ENCODE assay signal across 9 cellular contexts in genomic region chr1:210597555-210598134, GRCh38.
A peak's percentile ranks its signal among the peaks of the same experiment; 100 is the strongest.
DNase-seq lines count a peak whose midpoint lies in the region; ATAC-seq, FAIRE-seq and TF ChIP-seq lines count a peak whose summit lies in the region.
"Had no signal": no experiment of that assay in that cellular context is flagged by ENCODE, and none has a peak within 500 bp of the region (broad histone marks: within the 10 kb centered on the region; RNA-seq: fewer than 3 reads in every experiment).

No MANE protein-coding gene starts in this region.

- peak; percentile 85 for FAIRE-seq in K562 (lab: Jason Lieb, UNC)

- in situ Hi-C loops in K562 (cut with MboI): loop anchor here (10.0 to 25.0 kb wide), 2 partner anchors 537 to 1065 kb away; partner anchors contain the start of gene KCNH1
- in situ Hi-C loops in HAP-1 (cut with MboI; ENCODE audit: low sequenced_read_pairs): loop anchor here (25.0 kb wide), 1 partner anchor 540 kb away; the partner anchor contains the start of gene KCNH1

- H3K79me2 ChIP-seq in K562 (ENCODE audit: control insufficient read depth, insufficient read depth, low read length): no peaks in the 10 kb centered on the region

- H3K27ac ChIP-seq in K562 (ENCODE audit: extremely low read depth, low read depth, low read length): peak overlapping the region; percentile 65; the same call in 2 of the 3 replicates

- no peak for TF ChIP-seq EP300 in K562 (IDR thresholded peaks at IDR 0.05; ENCODE audit: low read length)

- H3K27me3 ChIP-seq in K562 (ENCODE audit: control insufficient read depth in 2 of 2, insufficient read depth in 2 of 2, low read length in 2 of 2) (no peaks in the 10 kb centered on the region), HAP-1 (ENCODE audit: low read depth) (no peaks in the 10 kb centered on the region; the same call in 1 of the 2 replicates)

- CTCF ChIA-PET in K562 (lab: Yijun Ruan, JAX; ENCODE audit: low intra/inter-chr PET ratio): no interaction called here

- peaks cover 4% of the 10 kb centered on the region for H3K36me3 Mint-ChIP-seq in osteocyte (ENCODE audit: unreplicated experiment)

- H3K9me3 ChIP-seq in K562 (replicated peaks; ENCODE audit: control insufficient read depth, insufficient read depth, low read depth, low read length) (no peaks in the 10 kb centered on the region), HAP-1 (no peaks in the 10 kb centered on the region)

- H2AFZ ChIP-seq in K562 (ENCODE audit: low read depth, low read length): no peak overlapping the region; the same call in 1 of the 2 replicates

- H3K9me3 Mint-ChIP-seq in osteocyte (ENCODE audit: unreplicated experiment): peaks cover 6% of the 10 kb centered on the region

- 0% methylated on average over 1 of the region's 1 CpG for WGBS in K562 (ENCODE audit: insufficient coverage, low coverage, missing lambda C conversion rate)

- no peak overlapping the region for H3K9ac ChIP-seq in K562 (ENCODE audit: insufficient read depth in 1 of 2, low read depth in 2 of 2, low read length in 2 of 2)

- POLR2A ChIA-PET in K562 (lab: Yijun Ruan, JAX): interaction anchor here (0.8 kb wide), 1 partner anchor 11 kb away, joined by 6 read pairs; no protein-coding TSS in a partner anchor

- H3K4me2 ChIP-seq in K562 (ENCODE audit: insufficient read depth, low read length): no peak overlapping the region

- DNase-seq in A172 (ENCODE audit: low spot score) (peak; percentile 98), HK-2 (ENCODE audit: unreplicated experiment) (peak; percentile 77), K562 (ENCODE audit: extremely low read depth in 1 of 4, low spot score in 3 of 4) (peak in 2 of 4 experiments; percentile 14 to 55), osteocyte (ENCODE audit: extremely low spot score, unreplicated experiment) (no peak), cerebellar nuclear complex (lab: John Stamatoyannopoulos, UW) (no peak), HAP-1 (ENCODE audit: low spot score in 2 of 2) (no peak)
- DNase-seq in activated effector memory CD4-positive, alpha-beta T cell treated with Interleukin-2 at 50 U/mL for 16 hours: no peak
- DNase-seq: DND-41 had no signal

- TF ChIP-seq RAD21 in K562 (CRISPR knock-in tag; conservative IDR thresholded peaks at IDR 0.05 in 1 of 2, IDR thresholded peaks at IDR 0.05 in 1 of 2): no peak

- intact Hi-C loops in K562 (cut with micrococcal nuclease): no loop called here

- H3K4me1 Mint-ChIP-seq in osteocyte (ENCODE audit: unreplicated experiment): peaks cover 26% of the 10 kb centered on the region

- no peaks in the 10 kb centered on the region for H3K9me1 ChIP-seq in K562 (ENCODE audit: control insufficient read depth, insufficient read depth, low read length)

- ATAC-seq in GM19455 (IDR thresholded peaks at IDR 0.05; ENCODE audit: unreplicated experiment): peak; percentile 73
- ATAC-seq in K562: peak; percentile 93

- no peaks in the 10 kb centered on the region for H4K20me1 ChIP-seq in K562 (replicated peaks; ENCODE audit: control insufficient read depth, insufficient read depth, low read length)

- H3K4me1 ChIP-seq in K562 (replicated peaks in 1 of 2; ENCODE audit: control insufficient read depth in 2 of 2, insufficient read depth in 2 of 2, low read length in 2 of 2) (peaks cover 0 to 9% of the 10 kb centered on the region in 2 experiments; a peak in 2 of 5 replicates), HAP-1 (no peaks in the 10 kb centered on the region)

- no peaks in the 10 kb centered on the region for H3K27me3 Mint-ChIP-seq in osteocyte (ENCODE audit: unreplicated experiment)

- no peak overlapping the region for H3K4me3 Mint-ChIP-seq in osteocyte (ENCODE audit: unreplicated experiment)

- H3K4me3 ChIP-seq in K562 (no peak overlapping the region), HAP-1 (no peak overlapping the region)

- peak overlapping the region; percentile 97 for H3K27ac Mint-ChIP-seq in osteocyte (ENCODE audit: unreplicated experiment)

- H3K36me3 ChIP-seq in K562 (ENCODE audit: control insufficient read depth, insufficient read depth, low read length) (no peaks in the 10 kb centered on the region), HAP-1 (replicated peaks) (no peaks in the 10 kb centered on the region)

- TF ChIP-seq CTCF in K562 (IDR thresholded peaks at IDR 0.05 in 2 of 3, conservative IDR thresholded peaks at IDR 0.05 in 1 of 3; ENCODE audit: insufficient read depth in 2 of 3, low read depth in 1 of 3, low read length in 3 of 3): no peak
- no peak for TF ChIP-seq CTCF in osteocyte (IDR thresholded peaks at IDR 0.05)

- no TSS peak for BruUV-seq in K562 (replicated peaks; lab: Mats Ljungman, UMichigan)

- TF ChIP-seq POLR2A in K562 (conservative IDR thresholded peaks at IDR 0.05): no peak

TF ChIP-seq in K562, 482 proteins besides CTCF, POLR2A, EP300 and RAD21 (continues in another document):
- TF ChIP-seq ZNF398 (CRISPR knock-in tag; IDR thresholded peaks at IDR 0.05) (no peak), ZNF444 (CRISPR knock-in tag; IDR thresholded peaks at IDR 0.05) (no peak), ZNF263 (CRISPR knock-in tag; IDR thresholded peaks at IDR 0.05; ENCODE audit: borderline replicate concordance) (no peak), ARNT (IDR thresholded peaks at IDR 0.05) (no peak), GMEB1 (CRISPR knock-in tag; IDR thresholded peaks at IDR 0.05) (no peak), JUNB (CRISPR knock-in tag; conservative IDR thresholded peaks at IDR 0.05) (peak; percentile 44; the same call in 1 of the 2 replicates), STAT6 (CRISPR knock-in tag; IDR thresholded peaks at IDR 0.05) (no peak), SMARCE1 (IDR thresholded peaks at IDR 0.05) (peak; percentile 47; the same call in 1 of the 2 replicates), PREB (CRISPR knock-in tag; IDR thresholded peaks at IDR 0.05) (no peak), MED1 (CRISPR knock-in tag; IDR thresholded peaks at IDR 0.05; ENCODE audit: borderline replicate concordance) (no peak), NFE2 (IDR thresholded peaks at IDR 0.05; ENCODE audit: low read depth) (peak; percentile 96), RFX1 (IDR thresholded peaks at IDR 0.05) (peak; percentile 44; the same call in 1 of the 2 replicates), ZSCAN29 (IDR thresholded peaks at IDR 0.05) (no peak), TRIM24 (IDR thresholded peaks at IDR 0.05) (0 out of 4 replicates have a peak, but pooled peaks of 1 of the 2 experiments have one; percentile 5), ZNF232 (CRISPR knock-in tag; IDR thresholded peaks at IDR 0.05) (no peak), HMG20A (CRISPR knock-in tag; conservative IDR thresholded peaks at IDR 0.05) (no peak), HIVEP1 (CRISPR knock-in tag; IDR thresholded peaks at IDR 0.05) (no peak)

Comparison
In these comparisons a context has a peak if more than half of its experiments do, and no peak if none do; other contexts are left out.
1. DNase-seq: peak in A172 (single experiment) and HK-2 (single experiment); none in osteocyte (single experiment), cerebellar nuclear complex (0 of 2), HAP-1 (0 of 2) and activated effector memory CD4-positive, alpha-beta T cell treated with Interleukin-2 at 50 U/mL for 16 hours (single experiment).